Comparison of ENCODE assay signal across 1 cellular context in the genomic region with DNA sequence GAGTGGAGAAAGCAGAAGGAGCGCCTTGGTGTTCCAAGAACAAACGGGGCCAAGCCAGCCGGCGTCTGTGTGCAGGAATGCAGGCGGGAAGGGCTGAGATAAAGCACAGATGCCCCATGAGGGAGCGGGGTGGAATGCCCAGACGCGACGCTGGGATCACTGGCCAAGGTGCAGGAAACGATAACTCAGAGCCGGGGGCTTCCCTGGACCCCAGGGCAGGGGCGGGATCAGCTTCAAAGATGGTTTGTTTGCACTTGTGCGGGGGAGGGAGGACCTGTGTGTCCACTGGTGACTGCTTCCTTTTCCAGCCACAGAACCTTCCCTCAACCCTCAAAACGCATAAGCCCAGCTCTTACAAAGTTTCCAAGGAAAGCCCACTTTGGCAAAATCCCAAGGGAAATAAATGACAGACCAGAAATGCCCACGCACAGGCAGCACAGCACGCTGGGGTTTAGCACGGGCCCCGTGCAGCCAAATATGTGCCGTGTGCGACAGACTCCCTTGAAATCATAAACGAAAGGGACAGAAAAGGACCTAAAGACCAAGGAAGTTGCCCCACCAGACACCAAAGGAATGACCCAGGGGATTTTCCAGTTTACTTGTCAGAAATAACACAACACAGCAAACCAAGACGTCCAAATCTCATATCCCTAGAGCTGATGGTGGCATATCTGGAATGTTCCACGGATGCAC.
TF ChIP-seq lines count a peak whose summit lies in the region.

No MANE protein-coding gene starts in this region.

TF ChIP-seq in HepG2, 621 proteins besides CTCF, POLR2A, EP300 and RAD21 (continued from another document and continues in another):
- TF ChIP-seq, protein P1, sequence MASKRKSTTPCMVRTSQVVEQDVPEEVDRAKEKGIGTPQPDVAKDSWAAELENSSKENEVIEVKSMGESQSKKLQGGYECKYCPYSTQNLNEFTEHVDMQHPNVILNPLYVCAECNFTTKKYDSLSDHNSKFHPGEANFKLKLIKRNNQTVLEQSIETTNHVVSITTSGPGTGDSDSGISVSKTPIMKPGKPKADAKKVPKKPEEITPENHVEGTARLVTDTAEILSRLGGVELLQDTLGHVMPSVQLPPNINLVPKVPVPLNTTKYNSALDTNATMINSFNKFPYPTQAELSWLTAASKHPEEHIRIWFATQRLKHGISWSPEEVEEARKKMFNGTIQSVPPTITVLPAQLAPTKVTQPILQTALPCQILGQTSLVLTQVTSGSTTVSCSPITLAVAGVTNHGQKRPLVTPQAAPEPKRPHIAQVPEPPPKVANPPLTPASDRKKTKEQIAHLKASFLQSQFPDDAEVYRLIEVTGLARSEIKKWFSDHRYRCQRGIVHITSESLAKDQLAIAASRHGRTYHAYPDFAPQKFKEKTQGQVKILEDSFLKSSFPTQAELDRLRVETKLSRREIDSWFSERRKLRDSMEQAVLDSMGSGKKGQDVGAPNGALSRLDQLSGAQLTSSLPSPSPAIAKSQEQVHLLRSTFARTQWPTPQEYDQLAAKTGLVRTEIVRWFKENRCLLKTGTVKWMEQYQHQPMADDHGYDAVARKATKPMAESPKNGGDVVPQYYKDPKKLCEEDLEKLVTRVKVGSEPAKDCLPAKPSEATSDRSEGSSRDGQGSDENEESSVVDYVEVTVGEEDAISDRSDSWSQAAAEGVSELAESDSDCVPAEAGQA (IDR thresholded peaks at IDR 0.05; ENCODE audit: low read depth), result 0 out of 2 replicates have a peak, but pooled peaks have one; percentile 26
- TF ChIP-seq, protein P1 (CRISPR knock-in tag; IDR thresholded peaks at IDR 0.05; ENCODE audit: borderline replicate concordance), result no peak
- TF ChIP-seq GFI1 (CRISPR knock-in tag; IDR thresholded peaks at IDR 0.05; ENCODE audit: borderline replicate concordance) (no peak; the same call in 1 of the 2 replicates), ZNF337 (CRISPR knock-in tag; IDR thresholded peaks at IDR 0.05; ENCODE audit: borderline replicate concordance, low read depth) (no peak), SRSF1 (optimal IDR thresholded peaks at IDR 0.05; ENCODE audit: low read depth, low read length) (peak; percentile 94), BHLHE40 (IDR thresholded peaks at IDR 0.05; ENCODE audit: low read length) (no peak), ZBTB43 (CRISPR knock-in tag; conservative IDR thresholded peaks at IDR 0.05) (peak; percentile 60; the same call in 1 of the 2 replicates), ZNF33B (CRISPR knock-in tag; IDR thresholded peaks at IDR 0.05) (no peak), ZNF740 (CRISPR knock-in tag; IDR thresholded peaks at IDR 0.05) (peak; percentile 53; the same call in 1 of the 2 replicates), STAT6 (CRISPR knock-in tag; IDR thresholded peaks at IDR 0.05; ENCODE audit: borderline replicate concordance) (no peak), ATF1 (CRISPR knock-in tag; IDR thresholded peaks at IDR 0.05) (no peak), ZFP62 (CRISPR knock-in tag; IDR thresholded peaks at IDR 0.05) (no peak), ADNP (CRISPR knock-in tag; IDR thresholded peaks at IDR 0.05) (peak; percentile 54; the same call in 1 of the 2 replicates), ZNF234 (CRISPR knock-in tag; conservative IDR thresholded peaks at IDR 0.05) (no peak), SP140L (CRISPR knock-in tag; IDR thresholded peaks at IDR 0.05; ENCODE audit: borderline replicate concordance) (no peak), HNRNPUL1 (IDR thresholded peaks at IDR 0.05; ENCODE audit: low read depth, low read length) (no peak), ZSCAN20 (CRISPR knock-in tag; IDR thresholded peaks at IDR 0.05; ENCODE audit: borderline replicate concordance) (peak; percentile 63; the same call in 1 of the 2 replicates), ZNF709 (CRISPR knock-in tag; IDR thresholded peaks at IDR 0.05) (peak; percentile 15; the same call in 1 of the 2 replicates), E2F2 (CRISPR knock-in tag; IDR thresholded peaks at IDR 0.05; ENCODE audit: borderline replicate concordance) (no peak; the same call in 1 of the 2 replicates), GTF3A (CRISPR knock-in tag; conservative IDR thresholded peaks at IDR 0.05) (no peak), NFE2 (CRISPR knock-in tag; IDR thresholded peaks at IDR 0.05) (no peak)
- TF ChIP-seq, protein P2, sequence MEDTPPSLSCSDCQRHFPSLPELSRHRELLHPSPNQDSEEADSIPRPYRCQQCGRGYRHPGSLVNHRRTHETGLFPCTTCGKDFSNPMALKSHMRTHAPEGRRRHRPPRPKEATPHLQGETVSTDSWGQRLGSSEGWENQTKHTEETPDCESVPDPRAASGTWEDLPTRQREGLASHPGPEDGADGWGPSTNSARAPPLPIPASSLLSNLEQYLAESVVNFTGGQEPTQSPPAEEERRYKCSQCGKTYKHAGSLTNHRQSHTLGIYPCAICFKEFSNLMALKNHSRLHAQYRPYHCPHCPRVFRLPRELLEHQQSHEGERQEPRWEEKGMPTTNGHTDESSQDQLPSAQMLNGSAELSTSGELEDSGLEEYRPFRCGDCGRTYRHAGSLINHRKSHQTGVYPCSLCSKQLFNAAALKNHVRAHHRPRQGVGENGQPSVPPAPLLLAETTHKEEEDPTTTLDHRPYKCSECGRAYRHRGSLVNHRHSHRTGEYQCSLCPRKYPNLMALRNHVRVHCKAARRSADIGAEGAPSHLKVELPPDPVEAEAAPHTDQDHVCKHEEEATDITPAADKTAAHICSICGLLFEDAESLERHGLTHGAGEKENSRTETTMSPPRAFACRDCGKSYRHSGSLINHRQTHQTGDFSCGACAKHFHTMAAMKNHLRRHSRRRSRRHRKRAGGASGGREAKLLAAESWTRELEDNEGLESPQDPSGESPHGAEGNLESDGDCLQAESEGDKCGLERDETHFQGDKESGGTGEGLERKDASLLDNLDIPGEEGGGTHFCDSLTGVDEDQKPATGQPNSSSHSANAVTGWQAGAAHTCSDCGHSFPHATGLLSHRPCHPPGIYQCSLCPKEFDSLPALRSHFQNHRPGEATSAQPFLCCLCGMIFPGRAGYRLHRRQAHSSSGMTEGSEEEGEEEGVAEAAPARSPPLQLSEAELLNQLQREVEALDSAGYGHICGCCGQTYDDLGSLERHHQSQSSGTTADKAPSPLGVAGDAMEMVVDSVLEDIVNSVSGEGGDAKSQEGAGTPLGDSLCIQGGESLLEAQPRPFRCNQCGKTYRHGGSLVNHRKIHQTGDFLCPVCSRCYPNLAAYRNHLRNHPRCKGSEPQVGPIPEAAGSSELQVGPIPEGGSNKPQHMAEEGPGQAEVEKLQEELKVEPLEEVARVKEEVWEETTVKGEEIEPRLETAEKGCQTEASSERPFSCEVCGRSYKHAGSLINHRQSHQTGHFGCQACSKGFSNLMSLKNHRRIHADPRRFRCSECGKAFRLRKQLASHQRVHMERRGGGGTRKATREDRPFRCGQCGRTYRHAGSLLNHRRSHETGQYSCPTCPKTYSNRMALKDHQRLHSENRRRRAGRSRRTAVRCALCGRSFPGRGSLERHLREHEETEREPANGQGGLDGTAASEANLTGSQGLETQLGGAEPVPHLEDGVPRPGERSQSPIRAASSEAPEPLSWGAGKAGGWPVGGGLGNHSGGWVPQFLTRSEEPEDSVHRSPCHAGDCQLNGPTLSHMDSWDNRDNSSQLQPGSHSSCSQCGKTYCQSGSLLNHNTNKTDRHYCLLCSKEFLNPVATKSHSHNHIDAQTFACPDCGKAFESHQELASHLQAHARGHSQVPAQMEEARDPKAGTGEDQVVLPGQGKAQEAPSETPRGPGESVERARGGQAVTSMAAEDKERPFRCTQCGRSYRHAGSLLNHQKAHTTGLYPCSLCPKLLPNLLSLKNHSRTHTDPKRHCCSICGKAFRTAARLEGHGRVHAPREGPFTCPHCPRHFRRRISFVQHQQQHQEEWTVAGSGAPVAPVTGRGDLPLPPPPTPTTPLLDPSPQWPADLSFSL (CRISPR knock-in tag; IDR thresholded peaks at IDR 0.05), result no peak
- TF ChIP-seq, protein P3, sequence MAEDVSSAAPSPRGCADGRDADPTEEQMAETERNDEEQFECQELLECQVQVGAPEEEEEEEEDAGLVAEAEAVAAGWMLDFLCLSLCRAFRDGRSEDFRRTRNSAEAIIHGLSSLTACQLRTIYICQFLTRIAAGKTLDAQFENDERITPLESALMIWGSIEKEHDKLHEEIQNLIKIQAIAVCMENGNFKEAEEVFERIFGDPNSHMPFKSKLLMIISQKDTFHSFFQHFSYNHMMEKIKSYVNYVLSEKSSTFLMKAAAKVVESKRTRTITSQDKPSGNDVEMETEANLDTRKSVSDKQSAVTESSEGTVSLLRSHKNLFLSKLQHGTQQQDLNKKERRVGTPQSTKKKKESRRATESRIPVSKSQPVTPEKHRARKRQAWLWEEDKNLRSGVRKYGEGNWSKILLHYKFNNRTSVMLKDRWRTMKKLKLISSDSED (CRISPR knock-in tag; IDR thresholded peaks at IDR 0.05), result no peak
- TF ChIP-seq, protein P4, sequence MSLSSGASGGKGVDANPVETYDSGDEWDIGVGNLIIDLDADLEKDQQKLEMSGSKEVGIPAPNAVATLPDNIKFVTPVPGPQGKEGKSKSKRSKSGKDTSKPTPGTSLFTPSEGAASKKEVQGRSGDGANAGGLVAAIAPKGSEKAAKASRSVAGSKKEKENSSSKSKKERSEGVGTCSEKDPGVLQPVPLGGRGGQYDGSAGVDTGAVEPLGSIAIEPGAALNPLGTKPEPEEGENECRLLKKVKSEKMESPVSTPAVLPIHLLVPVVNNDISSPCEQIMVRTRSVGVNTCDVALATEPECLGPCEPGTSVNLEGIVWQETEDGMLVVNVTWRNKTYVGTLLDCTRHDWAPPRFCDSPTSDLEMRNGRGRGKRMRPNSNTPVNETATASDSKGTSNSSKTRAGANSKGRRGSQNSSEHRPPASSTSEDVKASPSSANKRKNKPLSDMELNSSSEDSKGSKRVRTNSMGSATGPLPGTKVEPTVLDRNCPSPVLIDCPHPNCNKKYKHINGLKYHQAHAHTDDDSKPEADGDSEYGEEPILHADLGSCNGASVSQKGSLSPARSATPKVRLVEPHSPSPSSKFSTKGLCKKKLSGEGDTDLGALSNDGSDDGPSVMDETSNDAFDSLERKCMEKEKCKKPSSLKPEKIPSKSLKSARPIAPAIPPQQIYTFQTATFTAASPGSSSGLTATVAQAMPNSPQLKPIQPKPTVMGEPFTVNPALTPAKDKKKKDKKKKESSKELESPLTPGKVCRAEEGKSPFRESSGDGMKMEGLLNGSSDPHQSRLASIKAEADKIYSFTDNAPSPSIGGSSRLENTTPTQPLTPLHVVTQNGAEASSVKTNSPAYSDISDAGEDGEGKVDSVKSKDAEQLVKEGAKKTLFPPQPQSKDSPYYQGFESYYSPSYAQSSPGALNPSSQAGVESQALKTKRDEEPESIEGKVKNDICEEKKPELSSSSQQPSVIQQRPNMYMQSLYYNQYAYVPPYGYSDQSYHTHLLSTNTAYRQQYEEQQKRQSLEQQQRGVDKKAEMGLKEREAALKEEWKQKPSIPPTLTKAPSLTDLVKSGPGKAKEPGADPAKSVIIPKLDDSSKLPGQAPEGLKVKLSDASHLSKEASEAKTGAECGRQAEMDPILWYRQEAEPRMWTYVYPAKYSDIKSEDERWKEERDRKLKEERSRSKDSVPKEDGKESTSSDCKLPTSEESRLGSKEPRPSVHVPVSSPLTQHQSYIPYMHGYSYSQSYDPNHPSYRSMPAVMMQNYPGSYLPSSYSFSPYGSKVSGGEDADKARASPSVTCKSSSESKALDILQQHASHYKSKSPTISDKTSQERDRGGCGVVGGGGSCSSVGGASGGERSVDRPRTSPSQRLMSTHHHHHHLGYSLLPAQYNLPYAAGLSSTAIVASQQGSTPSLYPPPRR (CRISPR knock-in tag; IDR thresholded peaks at IDR 0.05; ENCODE audit: borderline replicate concordance), result peak; percentile 94
